In the genomic region with DNA sequence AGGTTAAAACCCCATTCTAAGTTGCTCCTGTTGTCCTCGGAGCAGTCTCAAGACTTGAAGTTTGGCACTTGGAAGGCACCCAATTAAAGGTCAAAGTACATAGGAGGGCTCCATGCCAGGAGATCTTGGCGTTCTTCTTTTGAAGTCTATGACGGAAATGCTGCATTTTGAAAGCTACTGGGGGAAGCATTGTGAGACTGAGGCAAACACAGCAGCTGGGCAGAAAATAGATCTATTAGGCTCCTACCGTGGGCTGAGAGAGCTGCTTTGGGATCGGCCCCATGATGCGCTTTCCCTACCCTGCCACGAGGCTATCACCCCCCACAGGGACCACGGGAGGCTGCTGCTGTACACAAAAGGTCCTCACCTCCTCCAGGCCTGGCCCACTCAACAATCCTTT, we compare ENCODE assay signal across 15 cellular contexts. TPM values are rescaled to one million over a fixed set of nuclear protein-coding genes. Genes with fewer than 3 reads are reported as not detected.
DNase-seq lines count a peak whose midpoint lies in the region; ATAC-seq, FAIRE-seq and TF ChIP-seq lines count a peak whose summit lies in the region.
"Had no signal": no experiment of that assay in that cellular context is flagged by ENCODE, and none has a peak within 500 bp of the region (broad histone marks: within the 10 kb centered on the region; RNA-seq: fewer than 3 reads in every experiment).

No MANE protein-coding gene starts in this region.

- H3K79me1 ChIP-seq in H1 (ENCODE audit: low read depth, low read length): peaks cover 19% of the 10 kb centered on the region

- H4K91ac ChIP-seq in H1 (replicated peaks; ENCODE audit: insufficient read length, low read length): no peak overlapping the region

- peaks cover 4 to 5% of the 10 kb centered on the region in 2 experiments for H4K20me1 ChIP-seq in H1 (replicated peaks in 1 of 2; ENCODE audit: control insufficient read depth in 1 of 2, insufficient read depth in 2 of 2, low read length in 2 of 2)

- intact Hi-C loops in heart left ventricle (cut with DNase I): no loop called here

- 46 to 58% (median 51%) methylated on average over 8 of the region's 8 CpGs for WGBS in heart left ventricle, 4 donors
- WGBS in H1 (ENCODE audit: extremely low coverage in 1 of 2, insufficient coverage in 1 of 2, insufficient read length in 1 of 2, insufficient replicate concordance in 2 of 2, low coverage in 1 of 2, low lambda C conversion rate in 2 of 2, missing lambda C conversion rate in 1 of 2), 2 experiments: 60% methylated on average over 8 of the region's 8 CpGs; no CpG with 5 or more reads in 1 of the 2 experiments
- WGBS in upper lobe of left lung, 2 donors: 30 to 49% methylated on average over 8 of the region's 8 CpGs

- H3K4me3 Mint-ChIP-seq in activated T-cell treated with anti-CD3 and anti-CD28 coated beads, Interleukin-2, amount 50 U/mL, for 72 hours: no peak overlapping the region
- H3K4me3 Mint-ChIP-seq: activated T-cell treated with anti-CD3 and anti-CD28 coated beads, Interleukin-2, amount 50 U/mL, for 4 hours; CD8-positive, alpha-beta T cell; dendritic cell treated with granulocyte-macrophage colony-stimulating factor and Interleukin-4, amounts not matched to agents 40 ng/mL and 50 ng/mL, for 4 days had no signal

- H3K4me1 ChIP-seq in heart left ventricle: peaks cover 0 to 16% (median 3%) of the 10 kb centered on the region in 12 donors
- H3K4me1 ChIP-seq in right atrium auricular region: no peaks in the 10 kb centered on the region
- peaks cover 1 to 11% (median 8%) of the 10 kb centered on the region in 4 experiments for H3K4me1 ChIP-seq in H1 (replicated peaks in 1 of 4; ENCODE audit: control insufficient read depth in 3 of 4, insufficient read depth in 4 of 4, low read length in 3 of 4)
- peaks cover 20 to 45% (median 38%) of the 10 kb centered on the region in 4 donors for H3K4me1 ChIP-seq in upper lobe of left lung

- peak overlapping the region; percentile 16 to 24; a peak in 1 of 4 replicates for H3K4me2 ChIP-seq in H1 (ENCODE audit: insufficient read depth in 1 of 2, low read depth in 2 of 2, low read length in 2 of 2)

- TF ChIP-seq CTCF in heart left ventricle (IDR thresholded peaks at IDR 0.05) (no peak), right atrium auricular region (IDR thresholded peaks at IDR 0.05) (no peak), H1 (IDR thresholded peaks at IDR 0.05; ENCODE audit: control extremely low read depth in 1 of 3, insufficient read depth in 1 of 3, low read depth in 1 of 3, low read length in 3 of 3) (peak in 1 of 3 experiments; percentile 6; a peak in 1 of 4 replicates), upper lobe of left lung (IDR thresholded peaks at IDR 0.05) (no peak)

- H3K9me3 Mint-ChIP-seq in activated T-cell treated with anti-CD3 and anti-CD28 coated beads, Interleukin-2, amount 50 U/mL, for 72 hours: peaks cover 3 to 4% of the 10 kb centered on the region in 2 donors
- H3K9me3 Mint-ChIP-seq: dendritic cell treated with granulocyte-macrophage colony-stimulating factor and Interleukin-4, amounts not matched to agents 40 ng/mL and 50 ng/mL, for 4 days had no signal

- peaks cover 1 to 3% of the 10 kb centered on the region in 2 donors for H3K36me3 Mint-ChIP-seq in activated T-cell treated with anti-CD3 and anti-CD28 coated beads, Interleukin-2, amount 50 U/mL, for 72 hours (ENCODE audit: insufficient read depth in 2 of 2)
- H3K36me3 Mint-ChIP-seq: CD8-positive, alpha-beta T cell had no signal

- no peak overlapping the region for H3K9ac ChIP-seq in H1 (replicated peaks in 1 of 4; ENCODE audit: extremely low read depth in 1 of 4, low read depth in 3 of 4, low read length in 3 of 4)

- no peak overlapping the region for H2BK5ac ChIP-seq in H1 (ENCODE audit: low read depth, low read length)

- H2BK120ac ChIP-seq in H1 (replicated peaks; ENCODE audit: low read depth, low read length): no peak overlapping the region

- H2BK15ac ChIP-seq in H1 (ENCODE audit: low read length): peak overlapping the region; percentile 92; the same call in 1 of the 2 replicates

- no peak overlapping the region; the same call in 1 of the 2 replicates for H2AK5ac ChIP-seq in H1 (ENCODE audit: low read depth, low read length)

- TF ChIP-seq POLR2A in heart left ventricle (IDR thresholded peaks at IDR 0.05) (no peak), H1 (IDR thresholded peaks at IDR 0.05; ENCODE audit: control extremely low read depth in 1 of 2, low read depth in 2 of 2, low read length in 2 of 2) (no peak), upper lobe of left lung (IDR thresholded peaks at IDR 0.05) (peak in 1 of 4 donors; percentile 19)

- DNase-seq in heart left ventricle: no peak
- DNase-seq in right atrium auricular region (ENCODE audit: low spot score): no peak
- no peak for DNase-seq in H1 (ENCODE audit: low read depth in 1 of 2, low spot score in 2 of 2)
- DNase-seq in midbrain (lab: John Stamatoyannopoulos, UW): peak; percentile 47
- peak in 1 of 2 donors; percentile 50 for DNase-seq in upper lobe of left lung
- DNase-seq in stimulated activated CD4-positive, alpha-beta T cell treated with anti-CD3 and anti-CD28 coated beads, Interleukin-2, amount 100 ng/mL, for 24 hours: no peak
- no peak for DNase-seq in activated T-cell treated with anti-CD3 and anti-CD28 coated beads, Interleukin-2, amount 50 U/mL, for 72 hours
- DNase-seq: activated CD4-positive, alpha-beta T cell treated with anti-CD3 and anti-CD28 coated beads, Interleukin-2, amount 50 U/mL, for 1 hour; activated T-cell treated with anti-CD3 and anti-CD28 coated beads, Interleukin-2, amount 50 U/mL, for 4 hours; CD8-positive, alpha-beta T cell; NCI-H2171; SJCRH30 had no signal

- ATAC-seq in heart left ventricle: peak in 3 of 4 donors; percentile 41 to 54 (median 53)
- peak in 1 of 2 donors; percentile 46 for ATAC-seq in upper lobe of left lung (ENCODE audit: low FRiP score in 2 of 2)
- no peak for ATAC-seq in activated T-cell treated with anti-CD3 and anti-CD28 coated beads, Interleukin-2, amount 50 U/mL, for 72 hours (replicated peaks in 1 of 2)
- no peak for ATAC-seq in HG03460 (IDR thresholded peaks at IDR 0.05; ENCODE audit: unreplicated experiment)
- ATAC-seq: activated T-cell treated with anti-CD3 and anti-CD28 coated beads, Interleukin-2, amount 50 U/mL, for 4 hours; CD8-positive, alpha-beta T cell; GM12878 had no signal

- no peak overlapping the region for H3K4ac ChIP-seq in H1 (replicated peaks; ENCODE audit: insufficient read length, low read depth, low read length)

- no peak for TF ChIP-seq RAD21 in H1 (IDR thresholded peaks at IDR 0.05 in 1 of 2, conservative IDR thresholded peaks at IDR 0.05 in 1 of 2; ENCODE audit: low read depth in 2 of 2, low read length in 2 of 2)

- H2AFZ ChIP-seq in H1 (ENCODE audit: low read length): no peak overlapping the region

- no peak overlapping the region for H4K8ac ChIP-seq in H1 (ENCODE audit: extremely low read depth, insufficient read depth, low read length)

- no peak overlapping the region for H3K23ac ChIP-seq in H1 (ENCODE audit: insufficient read length)

- H3K18ac ChIP-seq in H1 (ENCODE audit: extremely low read depth, low read length): no peak overlapping the region; the same call in 1 of the 2 replicates

- H3K79me2 ChIP-seq in H1 (ENCODE audit: control insufficient read depth in 1 of 2, insufficient read depth in 2 of 2, low read length in 2 of 2): peaks cover 8 to 75% of the 10 kb centered on the region in 2 experiments; a peak in 3 of 4 replicates

- H3K27me3 Mint-ChIP-seq in activated T-cell treated with anti-CD3 and anti-CD28 coated beads, Interleukin-2, amount 50 U/mL, for 72 hours (ENCODE audit: low read depth): peaks cover 14% of the 10 kb centered on the region

- no peak overlapping the region for H3K14ac ChIP-seq in H1 (ENCODE audit: insufficient read length)

- CTCF ChIA-PET in H1 (lab: Charles Lee; ENCODE audit: partially characterized antibody): interaction anchor here (0.9 to 1.4 kb wide), 2 partner anchors 13 to 26 kb away, joined by 3 read pairs; no protein-coding TSS in a partner anchor

- no peak overlapping the region for H2BK20ac ChIP-seq in H1 (ENCODE audit: low read length)

- H3K23me2 ChIP-seq in H1 (ENCODE audit: low read depth, low read length): no peaks in the 10 kb centered on the region

- peaks cover 12% of the 10 kb centered on the region for H3K4me1 Mint-ChIP-seq in activated T-cell treated with anti-CD3 and anti-CD28 coated beads, Interleukin-2, amount 50 U/mL, for 72 hours (ENCODE audit: low read depth)

- H3K56ac ChIP-seq in H1 (replicated peaks; ENCODE audit: insufficient read length, low read depth, low read length): no peak overlapping the region

- H3K9me3 ChIP-seq in heart left ventricle (no peaks in the 10 kb centered on the region), right atrium auricular region (no peaks in the 10 kb centered on the region), H1 (ENCODE audit: insufficient read depth in 2 of 2, low read depth in 1 of 2, low read length in 1 of 2) (no peaks in the 10 kb centered on the region), upper lobe of left lung (no peaks in the 10 kb centered on the region)
- H3K9me3 ChIP-seq: SJCRH30 had no signal

- H3K27ac Mint-ChIP-seq in activated T-cell treated with anti-CD3 and anti-CD28 coated beads, Interleukin-2, amount 50 U/mL, for 72 hours: no peak overlapping the region
- H3K27ac Mint-ChIP-seq: CD8-positive, alpha-beta T cell; dendritic cell treated with granulocyte-macrophage colony-stimulating factor and Interleukin-4, amounts not matched to agents 40 ng/mL and 50 ng/mL, for 4 days had no signal

- no peak for FAIRE-seq in H1 (lab: Jason Lieb, UNC)
- FAIRE-seq: GM12878 had no signal

- H3K36me3 ChIP-seq in heart left ventricle: no peaks in the 10 kb centered on the region
- H3K36me3 ChIP-seq in right atrium auricular region: no peaks in the 10 kb centered on the region
- H3K36me3 ChIP-seq in H1 (ENCODE audit: control insufficient read depth in 2 of 4, insufficient read depth in 4 of 4, low read length in 3 of 4): no peaks in the 10 kb centered on the region
- H3K36me3 ChIP-seq in upper lobe of left lung: no peaks in the 10 kb centered on the region
- H3K36me3 ChIP-seq: SJCRH30 had no signal

- no peak overlapping the region for H3K4me3 ChIP-seq in heart left ventricle
- no peak overlapping the region for H3K4me3 ChIP-seq in right atrium auricular region
- H3K4me3 ChIP-seq in H1 (ENCODE audit: extremely low read depth in 1 of 4, insufficient read depth in 2 of 4, low read depth in 3 of 4, low read length in 4 of 4): no peak overlapping the region
- H3K4me3 ChIP-seq in upper lobe of left lung: no peak overlapping the region
- H3K4me3 ChIP-seq: GM12878, SJCRH30 had no signal

- no peak for TF ChIP-seq EP300 in H1 (IDR thresholded peaks at IDR 0.05; ENCODE audit: borderline replicate concordance in 1 of 2, low read depth in 2 of 2, low read length in 2 of 2)
- TF ChIP-seq EP300 in upper lobe of left lung (IDR thresholded peaks at IDR 0.05): peak in 1 of 4 donors; percentile 48

- H3K27me3 ChIP-seq in heart left ventricle (no peaks in the 10 kb centered on the region), right atrium auricular region (no peaks in the 10 kb centered on the region), H1 (replicated peaks in 1 of 4; ENCODE audit: control insufficient read depth in 3 of 4, extremely low read depth in 1 of 4, insufficient read depth in 3 of 4, low read length in 3 of 4) (no peaks in the 10 kb centered on the region), upper lobe of left lung (no peaks in the 10 kb centered on the region)
- H3K27me3 ChIP-seq: SJCRH30 had no signal

- H4K5ac ChIP-seq in H1 (ENCODE audit: insufficient read length, low read depth, low read length): no peak overlapping the region

- POLR2A ChIA-PET in H1 (lab: Charles Lee; ENCODE audit: partially characterized antibody): no interaction called here

- H3K27ac ChIP-seq in heart left ventricle (peak overlapping the region in 7 of 12 donors; percentile 27 to 57 (median 47)), right atrium auricular region (no peak overlapping the region), H1 (ENCODE audit: low read depth, low read length) (no peak overlapping the region), upper lobe of left lung (peak overlapping the region; percentile 42 to 81 (median 68))
- H3K27ac ChIP-seq: SJCRH30 had no signal

- H2BK12ac ChIP-seq in H1 (ENCODE audit: low read depth, low read length): no peak overlapping the region

RNA-seq across cellular contexts. Expression of gene KIAA1549, which starts 20.0 kb away (rescaled TPM):
- total RNA-seq in heart left ventricle (1 to 10 TPM; 1.3 to 4.8 (median 2.1) TPM), right atrium auricular region (1 to 10 TPM in 1 of 2 donors, under 1 TPM in 1; 0.85 to 1.4 TPM), upper lobe of left lung (10 to 100 TPM in 1 of 6 donors, 1 to 10 TPM in 5; 4.1 to 10.2 (median 5.3) TPM)
- polyA plus RNA-seq in heart left ventricle (1 to 10 TPM in 1 of 2 donors, under 1 TPM in 1; 0.91 to 1.4 TPM), H1 (2011; rRNA removed) (6.5 and 10.2 TPM in 2 replicates)
- 17.3 and 17.6 TPM in 2 replicates for total RNA-seq in H1 (2021; fragmentation: NEBNext Ultra II Directional; extraction: Animal tissue kit (Norgen Biotek cat#: 25700))
- 4.0 TPM for polyA plus RNA-seq in H1 (2011; cell fraction: cytosol; rRNA removed)
- polyA plus RNA-seq in H1 (2011; cell fraction: nucleus; rRNA removed): 13.7 TPM
- 8.7 to 11.1 TPM (median 10.0 TPM) in 4 replicates for polyA plus RNA-seq in H1 (2012, experiment 1 of 2)
- polyA plus RNA-seq in H1 (2012, experiment 2 of 2): 2.2 TPM
- 11.7 TPM for polyA plus RNA-seq in H1 (2013, experiment 1 of 2)
- polyA plus RNA-seq in H1 (2013, experiment 2 of 2): 11.5 TPM
- polyA minus RNA-seq in H1 (2011; rRNA and poly(A)+ RNA removed): 14.8 and 17.9 TPM in 2 replicates
- polyA minus RNA-seq in H1 (2011; cell fraction: cytosol; rRNA and poly(A)+ RNA removed): 9.4 TPM
- polyA minus RNA-seq in H1 (2011; cell fraction: nucleus; rRNA and poly(A)+ RNA removed): 19.8 TPM
- 1 to 10 TPM in 1 of 2 donors, under 1 TPM in 1; 0.93 to 1.7 TPM for total RNA-seq in activated T-cell treated with anti-CD3 and anti-CD28 coated beads, Interleukin-2, amount 50 U/mL, for 72 hours

Comparison
In these comparisons a context has a peak if more than half of its experiments do, and no peak if none do; other contexts are left out.
1. H3K27ac ChIP-seq: peak in heart left ventricle (7 of 12) and upper lobe of left lung (4 of 4); none in right atrium auricular region (0 of 2) and H1 (single experiment).
2. ATAC-seq: peak in heart left ventricle (3 of 4); none in activated T-cell treated with anti-CD3 and anti-CD28 coated beads, Interleukin-2, amount 50 U/mL, for 72 hours (0 of 2) and HG03460 (single experiment).